Comparison of ENCODE assay signal across 8 cellular contexts in genomic region chr12:96516472-96517417, GRCh38. TPM values are rescaled to one million over a fixed set of nuclear protein-coding genes. Genes with fewer than 3 reads are reported as not detected.
DNase-seq lines count a peak whose midpoint lies in the region; ATAC-seq and TF ChIP-seq lines count a peak whose summit lies in the region.

No MANE protein-coding gene starts in this region.

- H3K36me3 ChIP-seq in H7 (replicated peaks; ENCODE audit: control insufficient read depth, insufficient read depth, low read length) (no peaks in the 10 kb centered on the region), cardiac muscle cell (no peaks in the 10 kb centered on the region)

- peaks cover 4% of the 10 kb centered on the region for H3K27me3 Mint-ChIP-seq in activated naive CD8-positive, alpha-beta T cell treated with anti-CD3 and anti-CD28 coated beads, Interleukin-2, amount 10 ng/mL, durations not matched to agents 7 days and 5 days

- H3K4me1 Mint-ChIP-seq in activated naive CD8-positive, alpha-beta T cell treated with anti-CD3 and anti-CD28 coated beads, Interleukin-2, amount 10 ng/mL, durations not matched to agents 7 days and 5 days, result peaks cover 18% of the 10 kb centered on the region

- no peaks in the 10 kb centered on the region for H3K9me3 Mint-ChIP-seq in activated naive CD8-positive, alpha-beta T cell treated with anti-CD3 and anti-CD28 coated beads, Interleukin-2, amount 10 ng/mL, durations not matched to agents 7 days and 5 days

- H3K4me3 ChIP-seq in H7 (ENCODE audit: insufficient read depth, low read depth, low read length) (no peak overlapping the region), cardiac muscle cell (no peak overlapping the region)

- TF ChIP-seq CTCF in GM10248 (IDR thresholded peaks at IDR 0.05; ENCODE audit: control extremely low read depth, extremely low read depth, low read depth, missing control alignments) (peak; percentile 73), cardiac muscle cell (IDR thresholded peaks at IDR 0.05; ENCODE audit: low read depth, low read length) (peak; percentile 39)

- peak overlapping the region; percentile 70 for H3K27ac Mint-ChIP-seq in activated naive CD8-positive, alpha-beta T cell treated with anti-CD3 and anti-CD28 coated beads, Interleukin-2, amount 10 ng/mL, durations not matched to agents 7 days and 5 days

- POLR2A ChIA-PET in GM10248 (lab: Yijun Ruan, JAX), result interaction anchor here (0.6 kb wide), 1 partner anchor 141 kb away, joined by 3 read pairs; no protein-coding TSS in a partner anchor
- POLR2A ChIA-PET in activated naive CD8-positive, alpha-beta T cell treated with anti-CD3 and anti-CD28 coated beads, Interleukin-2, amount 10 ng/mL, durations not matched to agents 7 days and 5 days (lab: Charles Lee), result interaction anchor here (0.6 to 1.7 kb wide), 9 partner anchors 27 to 1043 kb away, joined by 3 to 29 read pairs (median 3); partner anchors contain the start of genes CDK17 and CFAP54

- ATAC-seq in activated naive CD8-positive, alpha-beta T cell treated with anti-CD3 and anti-CD28 coated beads, Interleukin-2, amount 10 ng/mL, durations not matched to agents 7 days and 5 days (ENCODE audit: low read depth), result peak; percentile 87
- no peak for ATAC-seq in HG02840 (IDR thresholded peaks at IDR 0.05; ENCODE audit: low FRiP score, unreplicated experiment)

- DNase-seq in GM10248 (ENCODE audit: extremely low spot score) (peak; percentile 66), H7 (peak; percentile 41), M059J (ENCODE audit: low read depth) (peak; percentile 67), SW480 (ENCODE audit: low spot score) (peak; percentile 74), cardiac muscle cell (ENCODE audit: low read depth in 1 of 2, low spot score in 1 of 2) (peak; percentile 84 to 88), renal cortical epithelial cell (ENCODE audit: low read depth) (peak; percentile 79)
- DNase-seq in activated naive CD8-positive, alpha-beta T cell treated with anti-CD3 and anti-CD28 coated beads, Interleukin-2, amount 10 ng/mL, durations not matched to agents 7 days and 5 days, result peak; percentile 81

- no peaks in the 10 kb centered on the region for H3K27me3 ChIP-seq in H7 (ENCODE audit: control insufficient read depth, insufficient read depth, low read length)
- no peaks in the 10 kb centered on the region for H3K27me3 ChIP-seq in cardiac muscle cell

- H3K27ac ChIP-seq in cardiac muscle cell, result no peak overlapping the region

- CTCF ChIA-PET in GM10248 (lab: Yijun Ruan, JAX), result interaction anchor here (0.7 to 8.0 kb wide), 45 partner anchors 9 to 599 kb away, joined by 3 to 90 read pairs (median 4); partner anchors contain the start of genes CDK17, CFAP54 and LTA4H

- no peaks in the 10 kb centered on the region for H3K9me3 ChIP-seq in cardiac muscle cell (ENCODE audit: low read depth)

- H3K4me3 Mint-ChIP-seq in activated naive CD8-positive, alpha-beta T cell treated with anti-CD3 and anti-CD28 coated beads, Interleukin-2, amount 10 ng/mL, durations not matched to agents 7 days and 5 days, result peak overlapping the region; percentile 51

- H3K36me3 Mint-ChIP-seq in activated naive CD8-positive, alpha-beta T cell treated with anti-CD3 and anti-CD28 coated beads, Interleukin-2, amount 10 ng/mL, durations not matched to agents 7 days and 5 days, result peaks cover 2% of the 10 kb centered on the region

- H3K4me1 ChIP-seq in cardiac muscle cell (ENCODE audit: low read depth), result no peaks in the 10 kb centered on the region

RNA-seq across cellular contexts. Expression of gene CFAP54, which starts 27.4 kb away (rescaled TPM):
- total RNA-seq in H7 (2014; rRNA removed; shearing (Covaris generic)), result not detected in 2 replicates
- total RNA-seq in M059J (2014; rRNA removed; shearing (Covaris generic)), result 0.57 and 1.8 TPM in 2 replicates
- 1 to 10 TPM in 1 of 2 experiments, under 1 TPM in 1; 0.94 to 1.8 TPM for total RNA-seq in activated naive CD8-positive, alpha-beta T cell treated with anti-CD3 and anti-CD28 coated beads, Interleukin-2, amount 10 ng/mL, durations not matched to agents 7 days and 5 days
- total RNA-seq in cardiac muscle cell (0.78 and 0.86 TPM in 2 replicates), renal cortical epithelial cell (3.3 and 11.3 TPM in 2 replicates)
- polyA plus RNA-seq in cardiac muscle cell, result 0.70 and 2.0 TPM in 2 replicates
